1 cellular context compared by ENCODE assay signal in genomic region chr20:46640536-46641311, GRCh38.
TF ChIP-seq lines count a peak whose summit lies in the region.

No MANE protein-coding gene starts in this region.

TF ChIP-seq in liver, 16 proteins besides CTCF, POLR2A, EP300 and RAD21:
- TF ChIP-seq, protein P1, sequence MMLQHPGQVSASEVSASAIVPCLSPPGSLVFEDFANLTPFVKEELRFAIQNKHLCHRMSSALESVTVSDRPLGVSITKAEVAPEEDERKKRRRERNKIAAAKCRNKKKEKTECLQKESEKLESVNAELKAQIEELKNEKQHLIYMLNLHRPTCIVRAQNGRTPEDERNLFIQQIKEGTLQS (IDR thresholded peaks at IDR 0.05) = peak; percentile 80
- TF ChIP-seq RXRA (IDR thresholded peaks at IDR 0.05) (peak; percentile 99 to 100), TAF1 (conservative IDR thresholded peaks at IDR 0.05) (no peak), GABPA (IDR thresholded peaks at IDR 0.05 in 1 of 2, conservative IDR thresholded peaks at IDR 0.05 in 1 of 2) (peak in 1 of 2 donors; percentile 72), NR2F2 (IDR thresholded peaks at IDR 0.05) (peak; percentile 89), JUND (IDR thresholded peaks at IDR 0.05) (peak; percentile 87 to 89), HNF4A (conservative IDR thresholded peaks at IDR 0.05) (peak; percentile 93 to 97), FOXA2 (IDR thresholded peaks at IDR 0.05) (peak; percentile 98), YY1 (IDR thresholded peaks at IDR 0.05) (peak; percentile 79), EGR1 (IDR thresholded peaks at IDR 0.05; ENCODE audit: low read depth in 2 of 2) (peak; percentile 75 to 95), FOXA1 (IDR thresholded peaks at IDR 0.05) (peak; percentile 96), SP1 (IDR thresholded peaks at IDR 0.05) (peak; percentile 93), HNF4G (IDR thresholded peaks at IDR 0.05) (peak; percentile 77), MAX (IDR thresholded peaks at IDR 0.05) (peak; percentile 99)
- TF ChIP-seq, protein P2, sequence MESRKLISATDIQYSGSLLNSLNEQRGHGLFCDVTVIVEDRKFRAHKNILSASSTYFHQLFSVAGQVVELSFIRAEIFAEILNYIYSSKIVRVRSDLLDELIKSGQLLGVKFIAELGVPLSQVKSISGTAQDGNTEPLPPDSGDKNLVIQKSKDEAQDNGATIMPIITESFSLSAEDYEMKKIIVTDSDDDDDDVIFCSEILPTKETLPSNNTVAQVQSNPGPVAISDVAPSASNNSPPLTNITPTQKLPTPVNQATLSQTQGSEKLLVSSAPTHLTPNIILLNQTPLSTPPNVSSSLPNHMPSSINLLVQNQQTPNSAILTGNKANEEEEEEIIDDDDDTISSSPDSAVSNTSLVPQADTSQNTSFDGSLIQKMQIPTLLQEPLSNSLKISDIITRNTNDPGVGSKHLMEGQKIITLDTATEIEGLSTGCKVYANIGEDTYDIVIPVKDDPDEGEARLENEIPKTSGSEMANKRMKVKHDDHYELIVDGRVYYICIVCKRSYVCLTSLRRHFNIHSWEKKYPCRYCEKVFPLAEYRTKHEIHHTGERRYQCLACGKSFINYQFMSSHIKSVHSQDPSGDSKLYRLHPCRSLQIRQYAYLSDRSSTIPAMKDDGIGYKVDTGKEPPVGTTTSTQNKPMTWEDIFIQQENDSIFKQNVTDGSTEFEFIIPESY (IDR thresholded peaks at IDR 0.05) = peak; percentile 81
- TF ChIP-seq, protein P3, sequence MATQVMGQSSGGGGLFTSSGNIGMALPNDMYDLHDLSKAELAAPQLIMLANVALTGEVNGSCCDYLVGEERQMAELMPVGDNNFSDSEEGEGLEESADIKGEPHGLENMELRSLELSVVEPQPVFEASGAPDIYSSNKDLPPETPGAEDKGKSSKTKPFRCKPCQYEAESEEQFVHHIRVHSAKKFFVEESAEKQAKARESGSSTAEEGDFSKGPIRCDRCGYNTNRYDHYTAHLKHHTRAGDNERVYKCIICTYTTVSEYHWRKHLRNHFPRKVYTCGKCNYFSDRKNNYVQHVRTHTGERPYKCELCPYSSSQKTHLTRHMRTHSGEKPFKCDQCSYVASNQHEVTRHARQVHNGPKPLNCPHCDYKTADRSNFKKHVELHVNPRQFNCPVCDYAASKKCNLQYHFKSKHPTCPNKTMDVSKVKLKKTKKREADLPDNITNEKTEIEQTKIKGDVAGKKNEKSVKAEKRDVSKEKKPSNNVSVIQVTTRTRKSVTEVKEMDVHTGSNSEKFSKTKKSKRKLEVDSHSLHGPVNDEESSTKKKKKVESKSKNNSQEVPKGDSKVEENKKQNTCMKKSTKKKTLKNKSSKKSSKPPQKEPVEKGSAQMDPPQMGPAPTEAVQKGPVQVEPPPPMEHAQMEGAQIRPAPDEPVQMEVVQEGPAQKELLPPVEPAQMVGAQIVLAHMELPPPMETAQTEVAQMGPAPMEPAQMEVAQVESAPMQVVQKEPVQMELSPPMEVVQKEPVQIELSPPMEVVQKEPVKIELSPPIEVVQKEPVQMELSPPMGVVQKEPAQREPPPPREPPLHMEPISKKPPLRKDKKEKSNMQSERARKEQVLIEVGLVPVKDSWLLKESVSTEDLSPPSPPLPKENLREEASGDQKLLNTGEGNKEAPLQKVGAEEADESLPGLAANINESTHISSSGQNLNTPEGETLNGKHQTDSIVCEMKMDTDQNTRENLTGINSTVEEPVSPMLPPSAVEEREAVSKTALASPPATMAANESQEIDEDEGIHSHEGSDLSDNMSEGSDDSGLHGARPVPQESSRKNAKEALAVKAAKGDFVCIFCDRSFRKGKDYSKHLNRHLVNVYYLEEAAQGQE (IDR thresholded peaks at IDR 0.05) = peak; percentile 79
